8 cellular contexts compared by ENCODE assay signal in the genomic region with DNA sequence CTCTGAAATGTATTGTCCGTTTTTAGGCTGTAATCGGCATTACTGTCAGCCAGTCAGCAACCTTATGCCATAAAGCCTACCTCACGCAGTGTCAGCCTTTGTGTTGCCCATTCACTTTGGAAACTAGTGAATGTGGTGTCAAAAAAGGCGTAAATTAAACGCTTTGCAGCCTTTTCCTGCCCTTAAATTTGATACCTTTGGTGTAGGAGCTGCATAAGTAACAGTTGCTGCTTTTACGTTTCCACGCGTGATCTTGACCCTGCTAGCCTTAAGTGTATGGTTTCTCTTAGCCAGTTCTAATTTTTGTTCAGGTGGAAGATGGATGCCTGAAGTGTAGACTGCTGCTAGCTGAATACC.
A peak's percentile ranks its signal among the peaks of the same experiment; 100 is the strongest.
DNase-seq lines count a peak whose midpoint lies in the region; ATAC-seq, FAIRE-seq and TF ChIP-seq lines count a peak whose summit lies in the region.

No MANE protein-coding gene starts in this region.

- no peak for ATAC-seq in activated T-cell treated with anti-CD3 and anti-CD28 coated beads, Interleukin-2, amount 50 U/mL, for 72 hours (replicated peaks in 1 of 2)
- ATAC-seq in upper lobe of left lung (ENCODE audit: low FRiP score in 2 of 2) (no peak), sciatic nerve (no peak)

- TF ChIP-seq CTCF in astrocyte (IDR thresholded peaks at IDR 0.05; ENCODE audit: insufficient read depth, low read depth, low read length) (no peak), lower leg skin (IDR thresholded peaks at IDR 0.05) (no peak), upper lobe of left lung (IDR thresholded peaks at IDR 0.05) (no peak)

- peaks cover 31% of the 10 kb centered on the region for H3K4me1 Mint-ChIP-seq in activated T-cell treated with anti-CD3 and anti-CD28 coated beads, Interleukin-2, amount 50 U/mL, for 72 hours (ENCODE audit: low read depth)
- H3K4me1 Mint-ChIP-seq in astrocyte (ENCODE audit: low read depth, unreplicated experiment) = peaks cover 29% of the 10 kb centered on the region

- peaks cover 11 to 21% of the 10 kb centered on the region in 2 donors for H3K36me3 Mint-ChIP-seq in activated T-cell treated with anti-CD3 and anti-CD28 coated beads, Interleukin-2, amount 50 U/mL, for 72 hours (ENCODE audit: insufficient read depth in 2 of 2)
- H3K36me3 Mint-ChIP-seq in astrocyte (ENCODE audit: low read depth, unreplicated experiment) = peaks cover 14% of the 10 kb centered on the region

- TF ChIP-seq EP300 in upper lobe of left lung (IDR thresholded peaks at IDR 0.05) = no peak

- peaks cover 0 to 4% of the 10 kb centered on the region in 2 donors for H3K9me3 Mint-ChIP-seq in activated T-cell treated with anti-CD3 and anti-CD28 coated beads, Interleukin-2, amount 50 U/mL, for 72 hours
- H3K9me3 Mint-ChIP-seq in astrocyte (ENCODE audit: unreplicated experiment) = no peaks in the 10 kb centered on the region

- H3K4me2 ChIP-seq in astrocyte (ENCODE audit: low read length) = peak overlapping the region; percentile 96

- H3K27ac ChIP-seq in astrocyte (ENCODE audit: low read depth, low read length) (peak overlapping the region; percentile 91), upper lobe of left lung (peak overlapping the region; percentile 71 to 84 (median 80))

- H3K4me1 ChIP-seq in astrocyte (ENCODE audit: insufficient read depth, low read length) (peaks cover 15% of the 10 kb centered on the region), upper lobe of left lung (peaks cover 15 to 27% (median 19%) of the 10 kb centered on the region in 4 donors)

- peak overlapping the region; percentile 89 for H3K27ac Mint-ChIP-seq in activated T-cell treated with anti-CD3 and anti-CD28 coated beads, Interleukin-2, amount 50 U/mL, for 72 hours
- peak overlapping the region; percentile 59 for H3K27ac Mint-ChIP-seq in astrocyte (ENCODE audit: unreplicated experiment)

- DNase-seq in activated T-cell treated with anti-CD3 and anti-CD28 coated beads, Interleukin-2, amount 50 U/mL, for 72 hours = no peak
- DNase-seq in activated T-cell treated with anti-CD3 and anti-CD28 coated beads for 4 hours (no peak), astrocyte (ENCODE audit: low read depth) (no peak), lower leg skin (ENCODE audit: low spot score in 2 of 2) (no peak), upper lobe of left lung (no peak), GM12892 (ENCODE audit: insufficient read length) (no peak), sciatic nerve (ENCODE audit: low spot score) (no peak), hippocampal formation (lab: John Stamatoyannopoulos, UW) (no peak)

- intact Hi-C loops in lower leg skin (cut with DNase I; ENCODE audit: low total_unique reads) = no loop called here
- intact Hi-C loops in sciatic nerve (cut with DNase I) = no loop called here

- H2AFZ ChIP-seq in astrocyte (ENCODE audit: low read depth, low read length) = no peak overlapping the region

- peak overlapping the region; percentile 96 for H3K4me3 ChIP-seq in astrocyte (ENCODE audit: insufficient read depth, low read depth, low read length)
- H3K4me3 ChIP-seq in lower leg skin (ENCODE audit: low read depth, poor library complexity, severe bottlenecking) = peak overlapping the region; percentile 91
- H3K4me3 ChIP-seq in upper lobe of left lung = peak overlapping the region; percentile 64 to 92 (median 76)

- H4K20me1 ChIP-seq in astrocyte (ENCODE audit: insufficient read depth, low read length) = peaks cover 28% of the 10 kb centered on the region

- peaks cover 26% of the 10 kb centered on the region for H3K79me2 ChIP-seq in astrocyte (ENCODE audit: insufficient read depth, low read length)

- peak overlapping the region; percentile 92 to 93 for H3K4me3 Mint-ChIP-seq in activated T-cell treated with anti-CD3 and anti-CD28 coated beads, Interleukin-2, amount 50 U/mL, for 72 hours
- peak overlapping the region; percentile 94 for H3K4me3 Mint-ChIP-seq in astrocyte (ENCODE audit: unreplicated experiment)

- H3K27me3 Mint-ChIP-seq in activated T-cell treated with anti-CD3 and anti-CD28 coated beads, Interleukin-2, amount 50 U/mL, for 72 hours (ENCODE audit: low read depth) = no peaks in the 10 kb centered on the region
- no peaks in the 10 kb centered on the region for H3K27me3 Mint-ChIP-seq in astrocyte (ENCODE audit: low read depth, unreplicated experiment)

- 1 to 2% methylated on average over 8 of the region's 8 CpGs for WGBS in lower leg skin, 2 donors
- WGBS in upper lobe of left lung, 2 donors = 1 to 2% methylated on average over 8 of the region's 8 CpGs

- H3K36me3 ChIP-seq in astrocyte (ENCODE audit: insufficient read depth, low read length) = peaks cover 36% of the 10 kb centered on the region
- peaks cover 0 to 43% (median 17%) of the 10 kb centered on the region in 4 donors for H3K36me3 ChIP-seq in upper lobe of left lung

- peak overlapping the region; percentile 98 for H3K9ac ChIP-seq in astrocyte (ENCODE audit: low read length)

- H3K9me3 ChIP-seq in astrocyte (ENCODE audit: insufficient read depth, low read depth, low read length) = no peaks in the 10 kb centered on the region
- H3K9me3 ChIP-seq in upper lobe of left lung = no peaks in the 10 kb centered on the region

- TF ChIP-seq POLR2A in lower leg skin (IDR thresholded peaks at IDR 0.05) = no peak
- TF ChIP-seq POLR2A in upper lobe of left lung (IDR thresholded peaks at IDR 0.05) = no peak
- TF ChIP-seq POLR2A in GM12892 (IDR thresholded peaks at IDR 0.05; ENCODE audit: low read depth, low read length) = no peak; the same call in 1 of the 2 replicates

- H3K27me3 ChIP-seq in astrocyte (ENCODE audit: insufficient read depth, low read length) (no peaks in the 10 kb centered on the region), upper lobe of left lung (no peaks in the 10 kb centered on the region)

- FAIRE-seq in astrocyte (lab: Jason Lieb, UNC) = peak; percentile 34
- FAIRE-seq in GM12892 (lab: Jason Lieb, UNC) = no peak
